Comparison of ENCODE assay signal across 9 cellular contexts in the genomic region with DNA sequence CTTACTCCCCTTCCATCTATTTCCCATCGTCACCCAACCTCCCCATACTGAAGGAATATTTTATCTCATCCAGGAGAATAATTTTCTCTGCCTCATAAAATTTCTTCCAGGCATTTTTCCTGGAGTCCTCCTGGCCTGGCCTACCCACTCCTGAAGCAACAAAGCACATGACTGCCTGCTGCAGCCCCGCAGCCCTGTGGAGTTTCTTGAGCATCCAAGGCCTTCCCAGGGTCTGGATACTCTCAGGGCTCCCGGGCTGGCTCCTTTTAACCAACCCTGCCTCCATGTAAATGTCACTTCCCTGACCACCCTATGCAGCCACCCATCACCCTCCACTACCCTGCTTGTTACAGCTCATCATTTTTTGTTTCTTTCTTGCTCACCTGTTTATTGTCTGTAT.
"Had no signal": no experiment of that assay in that cellular context is flagged by ENCODE, and none has a peak within 500 bp of the region (broad histone marks: within the 10 kb centered on the region; RNA-seq: fewer than 3 reads in every experiment).

No MANE protein-coding gene starts in this region.

- H3K4me1 ChIP-seq: HAP-1 had no signal

- H3K9me3 ChIP-seq: HAP-1 had no signal

- H3K36me3 ChIP-seq: HAP-1 had no signal

- DNase-seq: GM23248, GOT3, H7, HFFc6, KBM-7 had no signal

- H3K4me3 ChIP-seq: GM23248, HAP-1 had no signal

- H3K27ac ChIP-seq: GM23248, HL-60 had no signal

- ATAC-seq: HCT116, HepG2 had no signal

- FAIRE-seq: HepG2 had no signal
